1 cellular context compared by ENCODE assay signal in the genomic region with DNA sequence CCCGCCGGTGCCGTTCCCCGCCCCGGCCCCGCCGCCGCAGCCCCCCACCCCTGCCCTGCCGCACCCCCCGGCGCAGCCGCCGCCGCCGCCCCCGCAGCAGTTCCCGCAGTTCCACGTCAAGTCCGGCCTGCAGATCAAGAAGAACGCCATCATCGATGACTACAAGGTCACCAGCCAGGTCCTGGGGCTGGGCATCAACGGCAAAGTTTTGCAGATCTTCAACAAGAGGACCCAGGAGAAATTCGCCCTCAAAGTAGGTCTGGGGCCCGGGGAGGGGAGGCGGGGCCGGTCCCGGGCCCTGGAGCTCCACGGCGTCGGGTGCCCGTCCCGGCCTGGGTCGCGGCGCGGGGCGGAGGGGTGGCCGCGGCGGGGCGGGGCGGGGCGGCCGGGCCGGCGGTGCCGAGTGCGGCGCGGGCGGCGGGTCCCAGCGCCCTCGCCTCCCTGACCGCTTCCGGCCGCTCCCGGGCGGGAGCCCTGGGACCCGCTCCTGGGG.
TF ChIP-seq lines count a peak whose summit lies in the region.

No MANE protein-coding gene starts in this region.

TF ChIP-seq in WTC11, 78 proteins besides CTCF, POLR2A, EP300 and RAD21 (continued from another document):
- TF ChIP-seq, protein P1, sequence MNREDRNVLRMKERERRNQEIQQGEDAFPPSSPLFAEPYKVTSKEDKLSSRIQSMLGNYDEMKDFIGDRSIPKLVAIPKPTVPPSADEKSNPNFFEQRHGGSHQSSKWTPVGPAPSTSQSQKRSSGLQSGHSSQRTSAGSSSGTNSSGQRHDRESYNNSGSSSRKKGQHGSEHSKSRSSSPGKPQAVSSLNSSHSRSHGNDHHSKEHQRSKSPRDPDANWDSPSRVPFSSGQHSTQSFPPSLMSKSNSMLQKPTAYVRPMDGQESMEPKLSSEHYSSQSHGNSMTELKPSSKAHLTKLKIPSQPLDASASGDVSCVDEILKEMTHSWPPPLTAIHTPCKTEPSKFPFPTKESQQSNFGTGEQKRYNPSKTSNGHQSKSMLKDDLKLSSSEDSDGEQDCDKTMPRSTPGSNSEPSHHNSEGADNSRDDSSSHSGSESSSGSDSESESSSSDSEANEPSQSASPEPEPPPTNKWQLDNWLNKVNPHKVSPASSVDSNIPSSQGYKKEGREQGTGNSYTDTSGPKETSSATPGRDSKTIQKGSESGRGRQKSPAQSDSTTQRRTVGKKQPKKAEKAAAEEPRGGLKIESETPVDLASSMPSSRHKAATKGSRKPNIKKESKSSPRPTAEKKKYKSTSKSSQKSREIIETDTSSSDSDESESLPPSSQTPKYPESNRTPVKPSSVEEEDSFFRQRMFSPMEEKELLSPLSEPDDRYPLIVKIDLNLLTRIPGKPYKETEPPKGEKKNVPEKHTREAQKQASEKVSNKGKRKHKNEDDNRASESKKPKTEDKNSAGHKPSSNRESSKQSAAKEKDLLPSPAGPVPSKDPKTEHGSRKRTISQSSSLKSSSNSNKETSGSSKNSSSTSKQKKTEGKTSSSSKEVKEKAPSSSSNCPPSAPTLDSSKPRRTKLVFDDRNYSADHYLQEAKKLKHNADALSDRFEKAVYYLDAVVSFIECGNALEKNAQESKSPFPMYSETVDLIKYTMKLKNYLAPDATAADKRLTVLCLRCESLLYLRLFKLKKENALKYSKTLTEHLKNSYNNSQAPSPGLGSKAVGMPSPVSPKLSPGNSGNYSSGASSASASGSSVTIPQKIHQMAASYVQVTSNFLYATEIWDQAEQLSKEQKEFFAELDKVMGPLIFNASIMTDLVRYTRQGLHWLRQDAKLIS (CRISPR knock-in tag; IDR thresholded peaks at IDR 0.05; ENCODE audit: borderline replicate concordance) = no peak
- TF ChIP-seq, protein P2, sequence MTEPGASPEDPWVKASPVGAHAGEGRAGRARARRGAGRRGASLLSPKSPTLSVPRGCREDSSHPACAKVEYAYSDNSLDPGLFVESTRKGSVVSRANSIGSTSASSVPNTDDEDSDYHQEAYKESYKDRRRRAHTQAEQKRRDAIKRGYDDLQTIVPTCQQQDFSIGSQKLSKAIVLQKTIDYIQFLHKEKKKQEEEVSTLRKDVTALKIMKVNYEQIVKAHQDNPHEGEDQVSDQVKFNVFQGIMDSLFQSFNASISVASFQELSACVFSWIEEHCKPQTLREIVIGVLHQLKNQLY (CRISPR knock-in tag; IDR thresholded peaks at IDR 0.05) = no peak
- TF ChIP-seq MXD4 (CRISPR knock-in tag; IDR thresholded peaks at IDR 0.05; ENCODE audit: borderline replicate concordance) = no peak
- TF ChIP-seq ESRRA (CRISPR knock-in tag; IDR thresholded peaks at IDR 0.05; ENCODE audit: borderline replicate concordance) = no peak
- TF ChIP-seq HMGA2 (CRISPR knock-in tag; IDR thresholded peaks at IDR 0.05) = no peak
- TF ChIP-seq, protein P3, sequence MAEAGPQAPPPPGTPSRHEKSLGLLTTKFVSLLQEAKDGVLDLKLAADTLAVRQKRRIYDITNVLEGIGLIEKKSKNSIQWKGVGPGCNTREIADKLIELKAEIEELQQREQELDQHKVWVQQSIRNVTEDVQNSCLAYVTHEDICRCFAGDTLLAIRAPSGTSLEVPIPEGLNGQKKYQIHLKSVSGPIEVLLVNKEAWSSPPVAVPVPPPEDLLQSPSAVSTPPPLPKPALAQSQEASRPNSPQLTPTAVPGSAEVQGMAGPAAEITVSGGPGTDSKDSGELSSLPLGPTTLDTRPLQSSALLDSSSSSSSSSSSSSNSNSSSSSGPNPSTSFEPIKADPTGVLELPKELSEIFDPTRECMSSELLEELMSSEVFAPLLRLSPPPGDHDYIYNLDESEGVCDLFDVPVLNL (CRISPR knock-in tag; IDR thresholded peaks at IDR 0.05; ENCODE audit: borderline replicate concordance, low read depth) = no peak
